ENCODE assay signal across 8 cellular contexts in genomic region chr13:102870677-102871415, GRCh38. TPM values are rescaled to one million over a fixed set of nuclear protein-coding genes. Genes with fewer than 3 reads are reported as not detected.
DNase-seq lines count a peak whose midpoint lies in the region; ATAC-seq and TF ChIP-seq lines count a peak whose summit lies in the region.

No MANE protein-coding gene starts in this region.

- no peak for TF ChIP-seq POLR2A in prostate gland (IDR thresholded peaks at IDR 0.05)

- peak overlapping the region; percentile 36 for H3K9ac ChIP-seq in adipocyte (ENCODE audit: low read length)

- intact Hi-C loops in cardiac septum (cut with DNase I), result no loop called here
- intact Hi-C loops in prostate gland (cut with DNase I), result no loop called here

- DNase-seq in GM03348 (ENCODE audit: low spot score), result peak; percentile 77
- peak; percentile 32 for DNase-seq in HuH-7.5 (ENCODE audit: low spot score)
- peak; percentile 61 to 78 for DNase-seq in SJCRH30
- peak; percentile 83 for DNase-seq in adipocyte (ENCODE audit: low read depth)
- DNase-seq in cardiac septum (ENCODE audit: low spot score), result peak; percentile 82
- peak; percentile 35 for DNase-seq in prostate gland (ENCODE audit: low spot score)

- no peaks in the 10 kb centered on the region for H3K27me3 ChIP-seq in SJCRH30
- no peaks in the 10 kb centered on the region for H3K27me3 ChIP-seq in adipocyte (replicated peaks; ENCODE audit: control insufficient read depth, insufficient read depth, low read length)
- no peaks in the 10 kb centered on the region for H3K27me3 ChIP-seq in prostate gland (replicated peaks; ENCODE audit: insufficient read depth)

- H3K4me3 ChIP-seq in SJCRH30, result no peak overlapping the region
- H3K4me3 ChIP-seq in adipocyte (ENCODE audit: low read length), result no peak overlapping the region
- H3K4me3 ChIP-seq in prostate gland, result no peak overlapping the region

- H3K36me3 ChIP-seq in SJCRH30, result peaks cover 28% of the 10 kb centered on the region
- H3K36me3 ChIP-seq in adipocyte (ENCODE audit: control insufficient read depth, insufficient read depth, low read length, severe bottlenecking), result peaks cover 84% of the 10 kb centered on the region
- H3K36me3 ChIP-seq in prostate gland, result peaks cover 6% of the 10 kb centered on the region in 2 donors

- peak; percentile 75 for ATAC-seq in GM21515 (IDR thresholded peaks at IDR 0.05; ENCODE audit: unreplicated experiment)
- ATAC-seq in HG02571 (IDR thresholded peaks at IDR 0.05; ENCODE audit: unreplicated experiment), result no peak

- H3K9me3 ChIP-seq in SJCRH30 (replicated peaks), result no peaks in the 10 kb centered on the region
- H3K9me3 ChIP-seq in adipocyte (ENCODE audit: control insufficient read depth, low read length), result no peaks in the 10 kb centered on the region
- no peaks in the 10 kb centered on the region for H3K9me3 ChIP-seq in prostate gland

- no peak overlapping the region for H3K27ac ChIP-seq in SJCRH30
- no peak overlapping the region for H3K27ac ChIP-seq in prostate gland

- H3K4me1 ChIP-seq in SJCRH30 (peaks cover 10% of the 10 kb centered on the region), adipocyte (ENCODE audit: control insufficient read depth, insufficient read depth, low read length) (peaks cover 33% of the 10 kb centered on the region), prostate gland (replicated peaks) (no peaks in the 10 kb centered on the region)

- TF ChIP-seq CTCF in prostate gland (IDR thresholded peaks at IDR 0.05), result peak in 3 of 4 experiments; percentile 48 to 55 (median 49)

- 53% methylated on average over 22 of the region's 22 CpGs for WGBS in prostate gland

RNA-seq across cellular contexts. Expression of gene ERCC5, which starts 25.0 kb away (rescaled TPM):
- 24.5 and 28.4 TPM in 2 replicates for total RNA-seq in SJCRH30 (2014; rRNA removed; shearing (Covaris generic))
- total RNA-seq in cardiac septum, result 36.5 TPM
- total RNA-seq in prostate gland, result 10 to 100 TPM; 60.9 to 72.7 TPM

Comparison
In these comparisons a context has a peak if more than half of its experiments do, and no peak if none do; other contexts are left out.
1. DNase-seq: peak in every context shown above with its lines; median percentile 83 in adipocyte; 82 in cardiac septum; 77 in GM03348; 70 in SJCRH30; 35 in prostate gland; 32 in HuH-7.5.